In genomic region chr11:2310786-2311455, GRCh38 we compare ENCODE assay signal across 19 cellular contexts. TPM values are rescaled to one million over a fixed set of nuclear protein-coding genes. Genes with fewer than 3 reads are reported as not detected.
"Had no signal": no experiment of that assay in that cellular context is flagged by ENCODE, and none has a peak within 500 bp of the region (broad histone marks: within the 10 kb centered on the region; RNA-seq: fewer than 3 reads in every experiment).

No MANE protein-coding gene starts in this region.

- H3K36me3 ChIP-seq: lower lobe of right lung, SJSA1 had no signal

- H3K27me3 ChIP-seq: body of pancreas, hepatocyte, SJSA1 had no signal

- ATAC-seq: activated naive CD4-positive, alpha-beta T cell treated with anti-CD3 and anti-CD28 coated beads, Interleukin-2, amount 50 U/mL, for 72 hours; activated T-helper 17 cell treated with anti-CD3 and anti-CD28 coated beads, Interleukin-2, amount 50 U/mL, for 72 hours; body of pancreas; lower lobe of right lung had no signal

- H3K9me3 Mint-ChIP-seq: activated naive CD4-positive, alpha-beta T cell treated with anti-CD3 and anti-CD28 coated beads, Interleukin-2, amount 50 U/mL, for 72 hours; activated T-helper 17 cell treated with anti-CD3 and anti-CD28 coated beads, Interleukin-2, amount 50 U/mL, for 72 hours; central memory CD8-positive, alpha-beta T cell; dendritic cell treated with granulocyte-macrophage colony-stimulating factor and Interleukin-4, amounts not matched to agents 40 ng/mL and 50 ng/mL, for 4 days; naive B cell; type B pancreatic cell had no signal

- H3K9me3 ChIP-seq: body of pancreas, lower lobe of right lung, SJSA1 had no signal

- H3K27me3 Mint-ChIP-seq: activated T-helper 17 cell treated with anti-CD3 and anti-CD28 coated beads, Interleukin-2, amount 50 U/mL, for 72 hours; central memory CD8-positive, alpha-beta T cell; naive B cell; type B pancreatic cell had no signal

- H3K27ac Mint-ChIP-seq: activated naive CD4-positive, alpha-beta T cell treated with anti-CD3 and anti-CD28 coated beads, Interleukin-2, amount 50 U/mL, for 72 hours; activated T-helper 17 cell treated with anti-CD3 and anti-CD28 coated beads, Interleukin-2, amount 50 U/mL, for 72 hours; dendritic cell treated with granulocyte-macrophage colony-stimulating factor and Interleukin-4, amounts not matched to agents 40 ng/mL and 50 ng/mL, for 4 days; type B pancreatic cell had no signal

- DNase-seq: activated CD4-positive, alpha-beta T cell treated with anti-CD3 and anti-CD28 coated beads for 4 hours; activated CD8-positive, alpha-beta memory T cell treated with anti-CD3 and anti-CD28 coated beads for 24 hours; amniotic stem cell; lower lobe of right lung; naive B cell; occipital lobe; substantia nigra; T1000 had no signal

- H3K4me3 Mint-ChIP-seq: activated T-helper 17 cell treated with anti-CD3 and anti-CD28 coated beads, Interleukin-2, amount 50 U/mL, for 72 hours; central memory CD8-positive, alpha-beta T cell; dendritic cell treated with granulocyte-macrophage colony-stimulating factor and Interleukin-4, amounts not matched to agents 40 ng/mL and 50 ng/mL, for 4 days; naive B cell; type B pancreatic cell had no signal

- H3K36me3 Mint-ChIP-seq: activated naive CD4-positive, alpha-beta T cell treated with anti-CD3 and anti-CD28 coated beads, Interleukin-2, amount 50 U/mL, for 72 hours; naive B cell; type B pancreatic cell had no signal

- H3K4me3 ChIP-seq: body of pancreas, hepatocyte, lower lobe of right lung, SJSA1 had no signal

- H2AFZ ChIP-seq: hepatocyte had no signal

- H3K27ac ChIP-seq: body of pancreas, hepatocyte, lower lobe of right lung had no signal

- H3K4me2 ChIP-seq: hepatocyte had no signal

RNA-seq across cellular contexts. Expression of gene TSPAN32, which starts 9.1 kb away (rescaled TPM):
- total RNA-seq: epithelial cell of proximal tubule, occipital lobe, pulmonary artery endothelial cell had no signal

RNA-seq across cellular contexts. Expression of gene C11orf21, which starts 9.2 kb away (rescaled TPM):
- total RNA-seq: epithelial cell of proximal tubule, kidney epithelial cell, pulmonary artery endothelial cell had no signal

RNA-seq across cellular contexts. Expression of gene ASCL2, which starts 40.5 kb away (rescaled TPM):
- total RNA-seq: kidney epithelial cell, pulmonary artery endothelial cell, SJSA1 had no signal
